In genomic region chr2:200509608-200510433, GRCh38 we compare ENCODE assay signal across 8 cellular contexts.
DNase-seq lines count a peak whose midpoint lies in the region; ATAC-seq and TF ChIP-seq lines count a peak whose summit lies in the region.

Gene KCTD18 (minus strand): TSS chr2:200510068. CDS start chr2:200507016, 3,052 bp downstream.

- peak; percentile 64 for TF ChIP-seq CTCF in AG09319 (IDR thresholded peaks at IDR 0.05; ENCODE audit: low read depth, low read length)

- ATAC-seq in GM18909 (IDR thresholded peaks at IDR 0.05; ENCODE audit: poor library complexity, unreplicated experiment): peak; percentile 98
- peak; percentile 98 for ATAC-seq in HG03159 (IDR thresholded peaks at IDR 0.05; ENCODE audit: unreplicated experiment)

- DNase-seq in AG09319 (ENCODE audit: extremely low read depth, low read depth) (peak; percentile 70), NCI-H345 treated with DMSO at 0.1 percent for 48 hours (lab: John Stamatoyannopoulos, UW; ENCODE audit: unreplicated experiment) (peak; percentile 76), iris pigment epithelial cell (ENCODE audit: low read depth) (peak; percentile 83)
- DNase-seq in activated CD4-positive, CD25-positive, alpha-beta regulatory T cell treated with anti-CD3 and anti-CD28 coated beads, Interleukin-2, amount 50 U/mL, for 16 hours (ENCODE audit: low read depth, low spot score): peak; percentile 79
- DNase-seq in central memory CD4-positive, alpha-beta T cell: peak; percentile 85
- DNase-seq in stimulated activated CD4-positive, alpha-beta T cell treated with anti-CD3 and anti-CD28 coated beads, Interleukin-12 subunit alpha, Interleukin-12 subunit beta, amount 100 ng/mL, for 4 hours: peak; percentile 92

Comparison
In these comparisons a context has a peak if more than half of its experiments do, and no peak if none do; other contexts are left out.
1. Peak in every context shown above with its lines: DNase-seq and ATAC-seq.